In genomic region chr7:47225387-47226170, GRCh38 we compare ENCODE assay signal across 13 cellular contexts.
DNase-seq lines count a peak whose midpoint lies in the region; ATAC-seq, FAIRE-seq and TF ChIP-seq lines count a peak whose summit lies in the region.
"Had no signal": no experiment of that assay in that cellular context is flagged by ENCODE, and none has a peak within 500 bp of the region (broad histone marks: within the 10 kb centered on the region; RNA-seq: fewer than 3 reads in every experiment).

No MANE protein-coding gene starts in this region.

- H3K9me3 Mint-ChIP-seq in activated T-helper 1 cell treated with anti-CD3 and anti-CD28 coated beads, Interleukin-12 subunit alpha, Interleukin-12 subunit beta, Interleukin-2, Interleukin-4 antibody, amounts not matched to agents 30 ng/mL and 10 ng/mL and 1 ng/mL, durations not matched to agents 14 hours and 24 hours and 36 hours = no peaks in the 10 kb centered on the region

- no peaks in the 10 kb centered on the region for H3K4me1 Mint-ChIP-seq in activated T-helper 1 cell treated with anti-CD3 and anti-CD28 coated beads, Interleukin-12 subunit alpha, Interleukin-12 subunit beta, Interleukin-2, Interleukin-4 antibody, amounts not matched to agents 30 ng/mL and 10 ng/mL and 1 ng/mL, durations not matched to agents 14 hours and 24 hours and 36 hours (ENCODE audit: low read depth)
- H3K4me1 Mint-ChIP-seq: CD8-positive, alpha-beta memory T cell had no signal

- no peak for DNase-seq in GM12892 (ENCODE audit: insufficient read length)
- peak; percentile 40 for DNase-seq in LHCN-M2 (ENCODE audit: low read depth)
- DNase-seq in glomerular visceral epithelial cell (ENCODE audit: extremely low spot score) = peak; percentile 12
- DNase-seq in coronary artery (ENCODE audit: low spot score) = no peak
- DNase-seq in activated T-helper 1 cell treated with anti-CD3 and anti-CD28 coated beads, Interleukin-12 subunit alpha, Interleukin-12 subunit beta, Interleukin-2, Interleukin-4 antibody, amounts not matched to agents 30 ng/mL and 10 ng/mL and 1 ng/mL, durations not matched to agents 14 hours and 24 hours and 36 hours (ENCODE audit: low spot score) = no peak
- no peak for DNase-seq in left ventricle myocardium superior
- no peak for DNase-seq in stimulated activated CD4-positive, alpha-beta T cell treated with anti-CD3 and anti-CD28 coated beads, Interleukin-12 subunit alpha, Interleukin-12 subunit beta, amount 100 ng/mL, for 4 hours
- DNase-seq: activated CD8-positive, alpha-beta memory T cell treated with anti-CD3 and anti-CD28 coated beads, Interleukin-2, amount 50 U/mL, for 48 hours; CD8-positive, alpha-beta memory T cell; erythroblast; NCI-H187 had no signal

- no peak overlapping the region for H3K27ac ChIP-seq in coronary artery

- TF ChIP-seq POLR2A in GM12892 (IDR thresholded peaks at IDR 0.05; ENCODE audit: low read depth, low read length) = no peak

- TF ChIP-seq CTCF in coronary artery (IDR thresholded peaks at IDR 0.05) = no peak

- no peaks in the 10 kb centered on the region for H3K36me3 Mint-ChIP-seq in activated T-helper 1 cell treated with anti-CD3 and anti-CD28 coated beads, Interleukin-12 subunit alpha, Interleukin-12 subunit beta, Interleukin-2, Interleukin-4 antibody, amounts not matched to agents 30 ng/mL and 10 ng/mL and 1 ng/mL, durations not matched to agents 14 hours and 24 hours and 36 hours (ENCODE audit: low read depth)
- H3K36me3 Mint-ChIP-seq: CD8-positive, alpha-beta memory T cell had no signal

- no peak overlapping the region for H3K27ac Mint-ChIP-seq in activated T-helper 1 cell treated with anti-CD3 and anti-CD28 coated beads, Interleukin-12 subunit alpha, Interleukin-12 subunit beta, Interleukin-2, Interleukin-4 antibody, amounts not matched to agents 30 ng/mL and 10 ng/mL and 1 ng/mL, durations not matched to agents 14 hours and 24 hours and 36 hours
- H3K27ac Mint-ChIP-seq: CD8-positive, alpha-beta memory T cell; stimulated activated naive CD8-positive, alpha-beta T cell treated with anti-CD3 and anti-CD28 coated beads, Interleukin-15, Interleukin-2, amounts not matched to agents 100 ng/mL and 50 ng/mL, for 24 hours had no signal

- H3K4me3 Mint-ChIP-seq in activated T-helper 1 cell treated with anti-CD3 and anti-CD28 coated beads, Interleukin-12 subunit alpha, Interleukin-12 subunit beta, Interleukin-2, Interleukin-4 antibody, amounts not matched to agents 30 ng/mL and 10 ng/mL and 1 ng/mL, durations not matched to agents 14 hours and 24 hours and 36 hours = no peak overlapping the region
- H3K4me3 Mint-ChIP-seq: CD8-positive, alpha-beta memory T cell; stimulated activated naive CD8-positive, alpha-beta T cell treated with anti-CD3 and anti-CD28 coated beads, Interleukin-15, Interleukin-2, amounts not matched to agents 100 ng/mL and 50 ng/mL, for 24 hours had no signal

- peaks cover 3% of the 10 kb centered on the region for H3K27me3 Mint-ChIP-seq in activated T-helper 1 cell treated with anti-CD3 and anti-CD28 coated beads, Interleukin-12 subunit alpha, Interleukin-12 subunit beta, Interleukin-2, Interleukin-4 antibody, amounts not matched to agents 30 ng/mL and 10 ng/mL and 1 ng/mL, durations not matched to agents 14 hours and 24 hours and 36 hours (ENCODE audit: insufficient read depth)

- FAIRE-seq in GM12892 (lab: Jason Lieb, UNC) = peak; percentile 67

- H3K4me3 ChIP-seq in coronary artery = no peak overlapping the region

- intact Hi-C loops in activated T-helper 1 cell treated with anti-CD3 and anti-CD28 coated beads, Interleukin-12 subunit alpha, Interleukin-12 subunit beta, Interleukin-2, Interleukin-4 antibody, amounts not matched to agents 30 ng/mL and 10 ng/mL and 1 ng/mL, durations not matched to agents 14 hours and 24 hours and 36 hours (cut with micrococcal nuclease) = no loop called here
- intact Hi-C loops in left ventricle myocardium superior (cut with micrococcal nuclease) = no loop called here

- peak; percentile 30 for ATAC-seq in GM21786 (IDR thresholded peaks at IDR 0.05; ENCODE audit: unreplicated experiment)
- ATAC-seq in left ventricle myocardium superior = no peak

Comparison
In these comparisons a context has a peak if more than half of its experiments do, and no peak if none do; other contexts are left out.
1. DNase-seq: peak in LHCN-M2 (single experiment) and glomerular visceral epithelial cell (single experiment); none in GM12892 (single experiment), coronary artery (single experiment), activated T-helper 1 cell treated with anti-CD3 and anti-CD28 coated beads, Interleukin-12 subunit alpha, Interleukin-12 subunit beta, Interleukin-2, Interleukin-4 antibody, amounts not matched to agents 30 ng/mL and 10 ng/mL and 1 ng/mL, durations not matched to agents 14 hours and 24 hours and 36 hours (single experiment), left ventricle myocardium superior (single experiment) and stimulated activated CD4-positive, alpha-beta T cell treated with anti-CD3 and anti-CD28 coated beads, Interleukin-12 subunit alpha, Interleukin-12 subunit beta, amount 100 ng/mL, for 4 hours (single experiment).